In the genomic region with DNA sequence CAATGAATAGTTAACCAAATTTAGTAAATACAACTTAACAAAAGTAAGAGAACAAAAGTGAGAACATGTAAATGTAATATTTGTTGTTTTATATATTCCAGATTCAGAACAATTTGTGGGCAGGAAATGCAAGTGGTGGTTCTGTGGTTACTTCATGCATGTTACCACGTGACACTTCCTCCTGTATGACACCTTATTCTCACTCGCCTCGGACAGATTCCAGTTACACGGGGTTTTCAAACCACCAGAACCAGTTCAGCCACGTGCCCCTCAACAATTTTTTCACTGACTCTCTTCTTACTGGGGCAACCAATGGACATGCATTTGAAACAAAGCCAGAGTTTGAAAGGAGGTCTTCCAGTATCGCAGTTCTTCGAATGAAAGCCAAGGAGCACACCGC, we compare ENCODE assay signal across 1 cellular context.
A peak's percentile ranks its signal among the peaks of the same experiment; 100 is the strongest.
TF ChIP-seq lines count a peak whose summit lies in the region.

No MANE protein-coding gene starts in this region.

TF ChIP-seq in GM12878, 131 proteins besides CTCF, POLR2A, EP300 and RAD21 (continued from another document):
- TF ChIP-seq, protein P1, sequence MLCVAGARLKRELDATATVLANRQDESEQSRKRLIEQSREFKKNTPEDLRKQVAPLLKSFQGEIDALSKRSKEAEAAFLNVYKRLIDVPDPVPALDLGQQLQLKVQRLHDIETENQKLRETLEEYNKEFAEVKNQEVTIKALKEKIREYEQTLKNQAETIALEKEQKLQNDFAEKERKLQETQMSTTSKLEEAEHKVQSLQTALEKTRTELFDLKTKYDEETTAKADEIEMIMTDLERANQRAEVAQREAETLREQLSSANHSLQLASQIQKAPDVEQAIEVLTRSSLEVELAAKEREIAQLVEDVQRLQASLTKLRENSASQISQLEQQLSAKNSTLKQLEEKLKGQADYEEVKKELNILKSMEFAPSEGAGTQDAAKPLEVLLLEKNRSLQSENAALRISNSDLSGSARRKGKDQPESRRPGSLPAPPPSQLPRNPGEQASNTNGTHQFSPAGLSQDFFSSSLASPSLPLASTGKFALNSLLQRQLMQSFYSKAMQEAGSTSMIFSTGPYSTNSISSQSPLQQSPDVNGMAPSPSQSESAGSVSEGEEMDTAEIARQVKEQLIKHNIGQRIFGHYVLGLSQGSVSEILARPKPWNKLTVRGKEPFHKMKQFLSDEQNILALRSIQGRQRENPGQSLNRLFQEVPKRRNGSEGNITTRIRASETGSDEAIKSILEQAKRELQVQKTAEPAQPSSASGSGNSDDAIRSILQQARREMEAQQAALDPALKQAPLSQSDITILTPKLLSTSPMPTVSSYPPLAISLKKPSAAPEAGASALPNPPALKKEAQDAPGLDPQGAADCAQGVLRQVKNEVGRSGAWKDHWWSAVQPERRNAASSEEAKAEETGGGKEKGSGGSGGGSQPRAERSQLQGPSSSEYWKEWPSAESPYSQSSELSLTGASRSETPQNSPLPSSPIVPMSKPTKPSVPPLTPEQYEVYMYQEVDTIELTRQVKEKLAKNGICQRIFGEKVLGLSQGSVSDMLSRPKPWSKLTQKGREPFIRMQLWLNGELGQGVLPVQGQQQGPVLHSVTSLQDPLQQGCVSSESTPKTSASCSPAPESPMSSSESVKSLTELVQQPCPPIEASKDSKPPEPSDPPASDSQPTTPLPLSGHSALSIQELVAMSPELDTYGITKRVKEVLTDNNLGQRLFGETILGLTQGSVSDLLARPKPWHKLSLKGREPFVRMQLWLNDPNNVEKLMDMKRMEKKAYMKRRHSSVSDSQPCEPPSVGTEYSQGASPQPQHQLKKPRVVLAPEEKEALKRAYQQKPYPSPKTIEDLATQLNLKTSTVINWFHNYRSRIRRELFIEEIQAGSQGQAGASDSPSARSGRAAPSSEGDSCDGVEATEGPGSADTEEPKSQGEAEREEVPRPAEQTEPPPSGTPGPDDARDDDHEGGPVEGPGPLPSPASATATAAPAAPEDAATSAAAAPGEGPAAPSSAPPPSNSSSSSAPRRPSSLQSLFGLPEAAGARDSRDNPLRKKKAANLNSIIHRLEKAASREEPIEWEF (IDR thresholded peaks at IDR 0.05; ENCODE audit: insufficient replicate concordance, low read depth, low read length): no peak
- TF ChIP-seq HDAC6 (IDR thresholded peaks at IDR 0.05; ENCODE audit: unreplicated experiment) (no peak), BHLHE40 (IDR thresholded peaks at IDR 0.05; ENCODE audit: borderline replicate concordance in 1 of 2, low read depth in 2 of 2, low read length in 1 of 2) (peak; percentile 24 to 74; a peak in 2 of 4 replicates), YBX1 (IDR thresholded peaks at IDR 0.05) (no peak), ZNF217 (IDR thresholded peaks at IDR 0.05) (no peak), MYB (IDR thresholded peaks at IDR 0.05; ENCODE audit: borderline replicate concordance, low read depth, low read length) (no peak), SMC3 (IDR thresholded peaks at IDR 0.05; ENCODE audit: borderline replicate concordance, low read length) (no peak), RUNX3 (IDR thresholded peaks at IDR 0.05; ENCODE audit: low read length) (0 out of 2 replicates have a peak, but pooled peaks have one; percentile 27), ATF7 (IDR thresholded peaks at IDR 0.05; ENCODE audit: low read depth) (0 out of 2 replicates have a peak, but pooled peaks have one; percentile 22), TBL1XR1 (IDR thresholded peaks at IDR 0.05; ENCODE audit: low read depth, low read length) (no peak), NFIC (IDR thresholded peaks at IDR 0.05; ENCODE audit: low read depth, low read length) (no peak), SMARCA5 (IDR thresholded peaks at IDR 0.05) (no peak), POLR2AphosphoS2 (IDR thresholded peaks at IDR 0.05; ENCODE audit: low read depth, low read length) (no peak), EED (IDR thresholded peaks at IDR 0.05; ENCODE audit: low read depth) (no peak), RAD51 (IDR thresholded peaks at IDR 0.05) (peak; percentile 91), FOXK2 (IDR thresholded peaks at IDR 0.05) (no peak), RB1 (IDR thresholded peaks at IDR 0.05; ENCODE audit: borderline replicate concordance) (no peak)
- TF ChIP-seq, protein P2, sequence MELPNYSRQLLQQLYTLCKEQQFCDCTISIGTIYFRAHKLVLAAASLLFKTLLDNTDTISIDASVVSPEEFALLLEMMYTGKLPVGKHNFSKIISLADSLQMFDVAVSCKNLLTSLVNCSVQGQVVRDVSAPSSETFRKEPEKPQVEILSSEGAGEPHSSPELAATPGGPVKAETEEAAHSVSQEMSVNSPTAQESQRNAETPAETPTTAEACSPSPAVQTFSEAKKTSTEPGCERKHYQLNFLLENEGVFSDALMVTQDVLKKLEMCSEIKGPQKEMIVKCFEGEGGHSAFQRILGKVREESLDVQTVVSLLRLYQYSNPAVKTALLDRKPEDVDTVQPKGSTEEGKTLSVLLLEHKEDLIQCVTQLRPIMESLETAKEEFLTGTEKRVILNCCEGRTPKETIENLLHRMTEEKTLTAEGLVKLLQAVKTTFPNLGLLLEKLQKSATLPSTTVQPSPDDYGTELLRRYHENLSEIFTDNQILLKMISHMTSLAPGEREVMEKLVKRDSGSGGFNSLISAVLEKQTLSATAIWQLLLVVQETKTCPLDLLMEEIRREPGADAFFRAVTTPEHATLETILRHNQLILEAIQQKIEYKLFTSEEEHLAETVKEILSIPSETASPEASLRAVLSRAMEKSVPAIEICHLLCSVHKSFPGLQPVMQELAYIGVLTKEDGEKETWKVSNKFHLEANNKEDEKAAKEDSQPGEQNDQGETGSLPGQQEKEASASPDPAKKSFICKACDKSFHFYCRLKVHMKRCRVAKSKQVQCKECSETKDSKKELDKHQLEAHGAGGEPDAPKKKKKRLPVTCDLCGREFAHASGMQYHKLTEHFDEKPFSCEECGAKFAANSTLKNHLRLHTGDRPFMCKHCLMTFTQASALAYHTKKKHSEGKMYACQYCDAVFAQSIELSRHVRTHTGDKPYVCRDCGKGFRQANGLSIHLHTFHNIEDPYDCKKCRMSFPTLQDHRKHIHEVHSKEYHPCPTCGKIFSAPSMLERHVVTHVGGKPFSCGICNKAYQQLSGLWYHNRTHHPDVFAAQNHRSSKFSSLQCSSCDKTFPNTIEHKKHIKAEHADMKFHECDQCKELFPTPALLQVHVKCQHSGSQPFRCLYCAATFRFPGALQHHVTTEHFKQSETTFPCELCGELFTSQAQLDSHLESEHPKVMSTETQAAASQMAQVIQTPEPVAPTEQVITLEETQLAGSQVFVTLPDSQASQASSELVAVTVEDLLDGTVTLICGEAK (IDR thresholded peaks at IDR 0.05; ENCODE audit: borderline replicate concordance): no peak
- TF ChIP-seq, protein P3, sequence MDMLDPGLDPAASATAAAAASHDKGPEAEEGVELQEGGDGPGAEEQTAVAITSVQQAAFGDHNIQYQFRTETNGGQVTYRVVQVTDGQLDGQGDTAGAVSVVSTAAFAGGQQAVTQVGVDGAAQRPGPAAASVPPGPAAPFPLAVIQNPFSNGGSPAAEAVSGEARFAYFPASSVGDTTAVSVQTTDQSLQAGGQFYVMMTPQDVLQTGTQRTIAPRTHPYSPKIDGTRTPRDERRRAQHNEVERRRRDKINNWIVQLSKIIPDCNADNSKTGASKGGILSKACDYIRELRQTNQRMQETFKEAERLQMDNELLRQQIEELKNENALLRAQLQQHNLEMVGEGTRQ (IDR thresholded peaks at IDR 0.05; ENCODE audit: borderline replicate concordance, low read depth, low read length): peak; percentile 18; the same call in 1 of the 2 replicates
- TF ChIP-seq, protein P4, sequence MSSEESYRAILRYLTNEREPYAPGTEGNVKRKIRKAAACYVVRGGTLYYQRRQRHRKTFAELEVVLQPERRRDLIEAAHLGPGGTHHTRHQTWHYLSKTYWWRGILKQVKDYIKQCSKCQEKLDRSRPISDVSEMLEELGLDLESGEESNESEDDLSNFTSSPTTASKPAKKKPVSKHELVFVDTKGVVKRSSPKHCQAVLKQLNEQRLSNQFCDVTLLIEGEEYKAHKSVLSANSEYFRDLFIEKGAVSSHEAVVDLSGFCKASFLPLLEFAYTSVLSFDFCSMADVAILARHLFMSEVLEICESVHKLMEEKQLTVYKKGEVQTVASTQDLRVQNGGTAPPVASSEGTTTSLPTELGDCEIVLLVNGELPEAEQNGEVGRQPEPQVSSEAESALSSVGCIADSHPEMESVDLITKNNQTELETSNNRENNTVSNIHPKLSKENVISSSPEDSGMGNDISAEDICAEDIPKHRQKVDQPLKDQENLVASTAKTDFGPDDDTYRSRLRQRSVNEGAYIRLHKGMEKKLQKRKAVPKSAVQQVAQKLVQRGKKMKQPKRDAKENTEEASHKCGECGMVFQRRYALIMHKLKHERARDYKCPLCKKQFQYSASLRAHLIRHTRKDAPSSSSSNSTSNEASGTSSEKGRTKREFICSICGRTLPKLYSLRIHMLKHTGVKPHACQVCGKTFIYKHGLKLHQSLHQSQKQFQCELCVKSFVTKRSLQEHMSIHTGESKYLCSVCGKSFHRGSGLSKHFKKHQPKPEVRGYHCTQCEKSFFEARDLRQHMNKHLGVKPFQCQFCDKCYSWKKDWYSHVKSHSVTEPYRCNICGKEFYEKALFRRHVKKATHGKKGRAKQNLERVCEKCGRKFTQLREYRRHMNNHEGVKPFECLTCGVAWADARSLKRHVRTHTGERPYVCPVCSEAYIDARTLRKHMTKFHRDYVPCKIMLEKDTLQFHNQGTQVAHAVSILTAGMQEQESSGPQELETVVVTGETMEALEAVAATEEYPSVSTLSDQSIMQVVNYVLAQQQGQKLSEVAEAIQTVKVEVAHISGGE (CRISPR knock-in tag; IDR thresholded peaks at IDR 0.05): no peak
- TF ChIP-seq, protein P5, sequence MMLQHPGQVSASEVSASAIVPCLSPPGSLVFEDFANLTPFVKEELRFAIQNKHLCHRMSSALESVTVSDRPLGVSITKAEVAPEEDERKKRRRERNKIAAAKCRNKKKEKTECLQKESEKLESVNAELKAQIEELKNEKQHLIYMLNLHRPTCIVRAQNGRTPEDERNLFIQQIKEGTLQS (IDR thresholded peaks at IDR 0.05; ENCODE audit: borderline replicate concordance, extremely low read depth, low read depth, low read length): no peak
- TF ChIP-seq, protein P6, sequence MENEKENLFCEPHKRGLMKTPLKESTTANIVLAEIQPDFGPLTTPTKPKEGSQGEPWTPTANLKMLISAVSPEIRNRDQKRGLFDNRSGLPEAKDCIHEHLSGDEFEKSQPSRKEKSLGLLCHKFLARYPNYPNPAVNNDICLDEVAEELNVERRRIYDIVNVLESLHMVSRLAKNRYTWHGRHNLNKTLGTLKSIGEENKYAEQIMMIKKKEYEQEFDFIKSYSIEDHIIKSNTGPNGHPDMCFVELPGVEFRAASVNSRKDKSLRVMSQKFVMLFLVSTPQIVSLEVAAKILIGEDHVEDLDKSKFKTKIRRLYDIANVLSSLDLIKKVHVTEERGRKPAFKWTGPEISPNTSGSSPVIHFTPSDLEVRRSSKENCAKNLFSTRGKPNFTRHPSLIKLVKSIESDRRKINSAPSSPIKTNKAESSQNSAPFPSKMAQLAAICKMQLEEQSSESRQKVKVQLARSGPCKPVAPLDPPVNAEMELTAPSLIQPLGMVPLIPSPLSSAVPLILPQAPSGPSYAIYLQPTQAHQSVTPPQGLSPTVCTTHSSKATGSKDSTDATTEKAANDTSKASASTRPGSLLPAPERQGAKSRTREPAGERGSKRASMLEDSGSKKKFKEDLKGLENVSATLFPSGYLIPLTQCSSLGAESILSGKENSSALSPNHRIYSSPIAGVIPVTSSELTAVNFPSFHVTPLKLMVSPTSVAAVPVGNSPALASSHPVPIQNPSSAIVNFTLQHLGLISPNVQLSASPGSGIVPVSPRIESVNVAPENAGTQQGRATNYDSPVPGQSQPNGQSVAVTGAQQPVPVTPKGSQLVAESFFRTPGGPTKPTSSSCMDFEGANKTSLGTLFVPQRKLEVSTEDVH (IDR thresholded peaks at IDR 0.05; ENCODE audit: low read depth, partially characterized antibody): no peak
- TF ChIP-seq, protein P7, sequence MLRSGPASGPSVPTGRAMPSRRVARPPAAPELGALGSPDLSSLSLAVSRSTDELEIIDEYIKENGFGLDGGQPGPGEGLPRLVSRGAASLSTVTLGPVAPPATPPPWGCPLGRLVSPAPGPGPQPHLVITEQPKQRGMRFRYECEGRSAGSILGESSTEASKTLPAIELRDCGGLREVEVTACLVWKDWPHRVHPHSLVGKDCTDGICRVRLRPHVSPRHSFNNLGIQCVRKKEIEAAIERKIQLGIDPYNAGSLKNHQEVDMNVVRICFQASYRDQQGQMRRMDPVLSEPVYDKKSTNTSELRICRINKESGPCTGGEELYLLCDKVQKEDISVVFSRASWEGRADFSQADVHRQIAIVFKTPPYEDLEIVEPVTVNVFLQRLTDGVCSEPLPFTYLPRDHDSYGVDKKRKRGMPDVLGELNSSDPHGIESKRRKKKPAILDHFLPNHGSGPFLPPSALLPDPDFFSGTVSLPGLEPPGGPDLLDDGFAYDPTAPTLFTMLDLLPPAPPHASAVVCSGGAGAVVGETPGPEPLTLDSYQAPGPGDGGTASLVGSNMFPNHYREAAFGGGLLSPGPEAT (IDR thresholded peaks at IDR 0.05; ENCODE audit: low read depth): 0 out of 2 replicates have a peak, but pooled peaks have one; percentile 15
- TF ChIP-seq, protein P8, sequence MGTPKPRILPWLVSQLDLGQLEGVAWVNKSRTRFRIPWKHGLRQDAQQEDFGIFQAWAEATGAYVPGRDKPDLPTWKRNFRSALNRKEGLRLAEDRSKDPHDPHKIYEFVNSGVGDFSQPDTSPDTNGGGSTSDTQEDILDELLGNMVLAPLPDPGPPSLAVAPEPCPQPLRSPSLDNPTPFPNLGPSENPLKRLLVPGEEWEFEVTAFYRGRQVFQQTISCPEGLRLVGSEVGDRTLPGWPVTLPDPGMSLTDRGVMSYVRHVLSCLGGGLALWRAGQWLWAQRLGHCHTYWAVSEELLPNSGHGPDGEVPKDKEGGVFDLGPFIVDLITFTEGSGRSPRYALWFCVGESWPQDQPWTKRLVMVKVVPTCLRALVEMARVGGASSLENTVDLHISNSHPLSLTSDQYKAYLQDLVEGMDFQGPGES (IDR thresholded peaks at IDR 0.05): no peak
